8 cellular contexts compared by ENCODE assay signal in genomic region chr15:64355559-64356442, GRCh38.
DNase-seq lines count a peak whose midpoint lies in the region; ATAC-seq and TF ChIP-seq lines count a peak whose summit lies in the region.

TSS of gene CSNK1G1 (minus strand) at chr15:64356173. CDS start at chr15:64300499, 55,674 bp downstream.

- H3K27me3 ChIP-seq in HAP-1 (ENCODE audit: low read depth): no peaks in the 10 kb centered on the region
- H3K27me3 ChIP-seq in MM.1S (replicated peaks; ENCODE audit: insufficient read depth, low read length): no peaks in the 10 kb centered on the region

- peak within 1 kb of the TSS; percentile 42; the same call in 1 of the 2 replicates for H3K27ac ChIP-seq in MM.1S (ENCODE audit: low read length)

- no peaks in the 10 kb centered on the region for H3K9me2 ChIP-seq in MM.1S (replicated peaks; ENCODE audit: insufficient read depth, low read length)

- H3K27ac Mint-ChIP-seq in nephron progenitor cell: peak within 1 kb of the TSS; percentile 97
- peak within 1 kb of the TSS; percentile 95 to 98 for H3K27ac Mint-ChIP-seq in stimulated activated naive CD8-positive, alpha-beta T cell treated with anti-CD3 and anti-CD28 coated beads, Interleukin-15, amount 100 ng/mL, for 72 hours

- H3K9ac ChIP-seq in MM.1S (ENCODE audit: low read length): peak within 1 kb of the TSS; percentile 55; the same call in 1 of the 2 replicates

- no peaks in the 10 kb centered on the region for H3K9me3 Mint-ChIP-seq in nephron progenitor cell
- no peaks in the 10 kb centered on the region for H3K9me3 Mint-ChIP-seq in stimulated activated naive CD8-positive, alpha-beta T cell treated with anti-CD3 and anti-CD28 coated beads, Interleukin-15, amount 100 ng/mL, for 72 hours

- H3K4me1 Mint-ChIP-seq in nephron progenitor cell: peaks cover 21% of the 10 kb centered on the region
- peaks cover 20% of the 10 kb centered on the region for H3K4me1 Mint-ChIP-seq in stimulated activated naive CD8-positive, alpha-beta T cell treated with anti-CD3 and anti-CD28 coated beads, Interleukin-15, amount 100 ng/mL, for 72 hours

- H3K36me3 Mint-ChIP-seq in nephron progenitor cell (ENCODE audit: low read depth): peaks cover 6% of the 10 kb centered on the region

- peak within 1 kb of the TSS; percentile 89 for H2AFZ ChIP-seq in MM.1S (ENCODE audit: low read length)

- DNase-seq in EL: peak; percentile 98
- DNase-seq in HAP-1 (ENCODE audit: low spot score in 2 of 2): peak; percentile 100
- peak; percentile 95 for DNase-seq in MM.1S
- DNase-seq in SIG-M5 (lab: John Stamatoyannopoulos, UW): peak; percentile 78
- peak; percentile 80 for DNase-seq in activated gamma-delta T cell (lab: John Stamatoyannopoulos, UW)
- peak; percentile 97 for DNase-seq in fibroblast of the conjunctiva (ENCODE audit: low read depth)
- peak; percentile 94 for DNase-seq in nephron progenitor cell
- DNase-seq in stimulated activated naive CD8-positive, alpha-beta T cell treated with anti-CD3 and anti-CD28 coated beads, Interleukin-15, amount 100 ng/mL, for 72 hours: peak; percentile 85 to 91

- peaks cover 16% of the 10 kb centered on the region for H3F3A ChIP-seq in MM.1S (ENCODE audit: insufficient read depth, low read length)

- peak within 1 kb of the TSS; percentile 94 for H3K4me3 Mint-ChIP-seq in nephron progenitor cell
- peak within 1 kb of the TSS; percentile 92 to 94 for H3K4me3 Mint-ChIP-seq in stimulated activated naive CD8-positive, alpha-beta T cell treated with anti-CD3 and anti-CD28 coated beads, Interleukin-15, amount 100 ng/mL, for 72 hours

- peaks cover 7% of the 10 kb centered on the region for H3K36me3 ChIP-seq in HAP-1 (replicated peaks)
- H3K36me3 ChIP-seq in MM.1S (replicated peaks; ENCODE audit: insufficient read depth, low read length): no peaks in the 10 kb centered on the region

- no peaks in the 10 kb centered on the region for H3K27me3 Mint-ChIP-seq in nephron progenitor cell (ENCODE audit: low read depth, poor library complexity)
- H3K27me3 Mint-ChIP-seq in stimulated activated naive CD8-positive, alpha-beta T cell treated with anti-CD3 and anti-CD28 coated beads, Interleukin-15, amount 100 ng/mL, for 72 hours: no peaks in the 10 kb centered on the region

- no peaks in the 10 kb centered on the region for H4K20me1 ChIP-seq in MM.1S (ENCODE audit: insufficient read depth, low read length)

- no peak for TF ChIP-seq CTCF in MM.1S (IDR thresholded peaks at IDR 0.05; ENCODE audit: low read length)
- no peak for TF ChIP-seq CTCF in nephron progenitor cell (IDR thresholded peaks at IDR 0.05)

- peak within 1 kb of the TSS; percentile 86 for H3K4me2 ChIP-seq in MM.1S (ENCODE audit: low read depth, low read length)

- in situ Hi-C loops in HAP-1 (cut with MboI; ENCODE audit: low sequenced_read_pairs): no loop called here

- H3K9me3 ChIP-seq in HAP-1 (no peaks in the 10 kb centered on the region), MM.1S (replicated peaks; ENCODE audit: insufficient read depth, low read length) (no peaks in the 10 kb centered on the region)

- ATAC-seq in stimulated activated naive CD8-positive, alpha-beta T cell treated with anti-CD3 and anti-CD28 coated beads, Interleukin-15, amount 100 ng/mL, for 72 hours: peak; percentile 100

- H3K4me3 ChIP-seq in HAP-1 (peak within 1 kb of the TSS; percentile 73), MM.1S (ENCODE audit: low read length) (peak within 1 kb of the TSS; percentile 70)

- peaks cover 25% of the 10 kb centered on the region for H3K79me2 ChIP-seq in MM.1S (ENCODE audit: low read length)

- H3K4me1 ChIP-seq in HAP-1: peaks cover 14% of the 10 kb centered on the region
- 0 out of 2 replicates have a peak, but pooled peaks cover 7% of the 10 kb centered on the region for H3K4me1 ChIP-seq in MM.1S (ENCODE audit: low read length)

Comparison
In these comparisons a context has a peak if more than half of its experiments do, and no peak if none do; other contexts are left out.
1. Peak in every context shown above with its lines: DNase-seq, ATAC-seq, H3K4me3 ChIP-seq and H3K27ac ChIP-seq.